In genomic region chr5:175129121-175129520, GRCh38 we compare ENCODE assay signal across 21 cellular contexts.
DNase-seq lines count a peak whose midpoint lies in the region; ATAC-seq, FAIRE-seq and TF ChIP-seq lines count a peak whose summit lies in the region.
"Had no signal": no experiment of that assay in that cellular context is flagged by ENCODE, and none has a peak within 500 bp of the region (broad histone marks: within the 10 kb centered on the region; RNA-seq: fewer than 3 reads in every experiment).

No MANE protein-coding gene starts in this region.

- H3K36me3 Mint-ChIP-seq in activated T-helper 2 cell treated with anti-CD3 and anti-CD28 coated beads, Interferon-gamma antibody, Interleukin-2, Interleukin-4, amounts not matched to agents 10 μg/mL and 5 μg/mL and 100 μg/mL, durations not matched to agents 14 hours and 24 hours and 36 hours (ENCODE audit: low read depth), result no peaks in the 10 kb centered on the region
- H3K36me3 Mint-ChIP-seq: CD4-positive, alpha-beta memory T cell had no signal

- no peaks in the 10 kb centered on the region for H3K79me2 ChIP-seq in K562 (ENCODE audit: control insufficient read depth, insufficient read depth, low read length)

- no peak overlapping the region for H3K4me3 ChIP-seq in BLaER1
- H3K4me3 ChIP-seq in K562, result no peak overlapping the region
- no peak overlapping the region for H3K4me3 ChIP-seq in esophagus muscularis mucosa

- H3K9me3 Mint-ChIP-seq in activated T-helper 2 cell treated with anti-CD3 and anti-CD28 coated beads, Interferon-gamma antibody, Interleukin-2, Interleukin-4, amounts not matched to agents 10 μg/mL and 5 μg/mL and 100 μg/mL, durations not matched to agents 14 hours and 24 hours and 36 hours, result no peaks in the 10 kb centered on the region

- TF ChIP-seq POLR2A in K562 (conservative IDR thresholded peaks at IDR 0.05) (no peak), esophagus muscularis mucosa (IDR thresholded peaks at IDR 0.05; ENCODE audit: low read depth) (no peak), GM12892 (IDR thresholded peaks at IDR 0.05; ENCODE audit: low read depth, low read length) (no peak)

- H3K9me3 ChIP-seq in BLaER1 (no peaks in the 10 kb centered on the region), K562 (replicated peaks; ENCODE audit: control insufficient read depth, insufficient read depth, low read depth, low read length) (no peaks in the 10 kb centered on the region), esophagus muscularis mucosa (no peaks in the 10 kb centered on the region)

- CTCF ChIA-PET in K562 (lab: Yijun Ruan, JAX; ENCODE audit: low intra/inter-chr PET ratio), result no interaction called here

- BruUV-seq in K562 (replicated peaks; lab: Mats Ljungman, UMichigan), result no TSS peak

- H2AFZ ChIP-seq in K562 (ENCODE audit: low read depth, low read length), result peak overlapping the region; percentile 14; the same call in 1 of the 2 replicates

- no peaks in the 10 kb centered on the region for H3K27me3 Mint-ChIP-seq in activated T-helper 2 cell treated with anti-CD3 and anti-CD28 coated beads, Interferon-gamma antibody, Interleukin-2, Interleukin-4, amounts not matched to agents 10 μg/mL and 5 μg/mL and 100 μg/mL, durations not matched to agents 14 hours and 24 hours and 36 hours (ENCODE audit: low read depth)
- H3K27me3 Mint-ChIP-seq: CD4-positive, alpha-beta memory T cell had no signal

- in situ Hi-C loops in K562 (cut with MboI), result no loop called here

- peak overlapping the region; percentile 29 for H3K4me2 ChIP-seq in BLaER1
- peak overlapping the region; percentile 53 for H3K4me2 ChIP-seq in K562 (ENCODE audit: insufficient read depth, low read length)

- no peak for TF ChIP-seq RAD21 in K562 (CRISPR knock-in tag; conservative IDR thresholded peaks at IDR 0.05 in 1 of 2, IDR thresholded peaks at IDR 0.05 in 1 of 2)

- POLR2A ChIA-PET in K562 (lab: Yijun Ruan, JAX), result no interaction called here

- no peak overlapping the region for H3K27ac Mint-ChIP-seq in activated T-helper 2 cell treated with anti-CD3 and anti-CD28 coated beads, Interferon-gamma antibody, Interleukin-2, Interleukin-4, amounts not matched to agents 10 μg/mL and 5 μg/mL and 100 μg/mL, durations not matched to agents 14 hours and 24 hours and 36 hours
- H3K27ac Mint-ChIP-seq: CD4-positive, alpha-beta memory T cell; HFFc6 had no signal

- H3K27me3 ChIP-seq in BLaER1 (no peaks in the 10 kb centered on the region), K562 (ENCODE audit: control insufficient read depth in 2 of 2, insufficient read depth in 2 of 2, low read length in 2 of 2) (no peaks in the 10 kb centered on the region), esophagus muscularis mucosa (no peaks in the 10 kb centered on the region)

- H3K9me1 ChIP-seq in K562 (ENCODE audit: control insufficient read depth, insufficient read depth, low read length), result no peaks in the 10 kb centered on the region

- H4K20me1 ChIP-seq in BLaER1 (no peaks in the 10 kb centered on the region), K562 (replicated peaks; ENCODE audit: control insufficient read depth, insufficient read depth, low read length) (no peaks in the 10 kb centered on the region)

- DNase-seq in HUDEP-2 (lab: John Stamatoyannopoulos, UW; ENCODE audit: unreplicated experiment in 76 of 76) (peak in 66 of 76 experiments; percentile 2 to 82 (median 34)), K562 (ENCODE audit: extremely low read depth in 1 of 4, low spot score in 3 of 4) (peak; percentile 39 to 63 (median 60)), esophagus muscularis mucosa (ENCODE audit: extremely low spot score) (peak; percentile 60), GM03348 (ENCODE audit: low spot score) (no peak), GM12892 (ENCODE audit: insufficient read length) (no peak)
- no peak for DNase-seq in activated T-helper 2 cell treated with anti-CD3 and anti-CD28 coated beads, Interferon-gamma antibody, Interleukin-2, Interleukin-4, amounts not matched to agents 10 μg/mL and 5 μg/mL and 100 μg/mL, durations not matched to agents 14 hours and 24 hours and 36 hours (ENCODE audit: low spot score)
- DNase-seq: ACHN; CD4-positive, alpha-beta memory T cell; COR-L47; DMS153; DMS79 treated with DMSO at 0.1 percent for 48 hours; EL; HCEC 1CT; HFFc6; KBM-7 had no signal

- TF ChIP-seq EP300 in K562 (IDR thresholded peaks at IDR 0.05; ENCODE audit: low read length) (peak; percentile 89), esophagus muscularis mucosa (IDR thresholded peaks at IDR 0.05) (no peak)

- 0% methylated on average over 3 of the region's 4 CpGs for WGBS in K562 (ENCODE audit: insufficient coverage, low coverage, missing lambda C conversion rate)
- 83% methylated on average over 4 of the region's 4 CpGs for WGBS in esophagus muscularis mucosa

- H3K36me3 ChIP-seq in BLaER1 (no peaks in the 10 kb centered on the region), K562 (ENCODE audit: control insufficient read depth, insufficient read depth, low read length) (no peaks in the 10 kb centered on the region), esophagus muscularis mucosa (no peaks in the 10 kb centered on the region)

- peak; percentile 87 for ATAC-seq in K562

- no peak overlapping the region for H3K9ac ChIP-seq in BLaER1
- no peak overlapping the region for H3K9ac ChIP-seq in K562 (ENCODE audit: insufficient read depth in 1 of 2, low read depth in 2 of 2, low read length in 2 of 2)

- H3K27ac ChIP-seq in BLaER1 (no peak overlapping the region), K562 (ENCODE audit: extremely low read depth, low read depth, low read length) (no peak overlapping the region; the same call in 2 of the 3 replicates), esophagus muscularis mucosa (replicated peaks in 1 of 4) (no peak overlapping the region)
- H3K27ac ChIP-seq: C4-2B, HL-60 had no signal

- intact Hi-C loops in K562 (cut with micrococcal nuclease) (no loop called here), esophagus muscularis mucosa (cut with DNase I) (no loop called here)
- intact Hi-C loops in activated T-helper 2 cell treated with anti-CD3 and anti-CD28 coated beads, Interferon-gamma antibody, Interleukin-2, Interleukin-4, amounts not matched to agents 10 μg/mL and 5 μg/mL and 100 μg/mL, durations not matched to agents 14 hours and 24 hours and 36 hours (cut with micrococcal nuclease), result no loop called here

- H3K4me1 Mint-ChIP-seq in activated T-helper 2 cell treated with anti-CD3 and anti-CD28 coated beads, Interferon-gamma antibody, Interleukin-2, Interleukin-4, amounts not matched to agents 10 μg/mL and 5 μg/mL and 100 μg/mL, durations not matched to agents 14 hours and 24 hours and 36 hours (ENCODE audit: low read depth), result no peaks in the 10 kb centered on the region
- H3K4me1 Mint-ChIP-seq: CD4-positive, alpha-beta memory T cell had no signal

- FAIRE-seq in K562 (lab: Jason Lieb, UNC), result peak; percentile 66
- no peak for FAIRE-seq in GM12892 (lab: Jason Lieb, UNC)
- FAIRE-seq: D721Med, G401.6, GM19239 had no signal

- no peak overlapping the region for H3K4me3 Mint-ChIP-seq in activated T-helper 2 cell treated with anti-CD3 and anti-CD28 coated beads, Interferon-gamma antibody, Interleukin-2, Interleukin-4, amounts not matched to agents 10 μg/mL and 5 μg/mL and 100 μg/mL, durations not matched to agents 14 hours and 24 hours and 36 hours (ENCODE audit: low read depth)
- H3K4me3 Mint-ChIP-seq: CD4-positive, alpha-beta memory T cell; HFFc6 had no signal

- TF ChIP-seq CTCF in K562 (IDR thresholded peaks at IDR 0.05 in 2 of 3, conservative IDR thresholded peaks at IDR 0.05 in 1 of 3; ENCODE audit: insufficient read depth in 2 of 3, low read depth in 1 of 3, low read length in 3 of 3), result peak in 1 of 3 experiments; percentile 5; a peak in 1 of 6 replicates
- TF ChIP-seq CTCF in esophagus muscularis mucosa (IDR thresholded peaks at IDR 0.05), result no peak

- peaks cover 7% of the 10 kb centered on the region for H3K4me1 ChIP-seq in BLaER1
- peaks cover 0 to 7% of the 10 kb centered on the region in 2 experiments; a peak in 3 of 5 replicates for H3K4me1 ChIP-seq in K562 (replicated peaks in 1 of 2; ENCODE audit: control insufficient read depth in 2 of 2, insufficient read depth in 2 of 2, low read length in 2 of 2)
- no peaks in the 10 kb centered on the region for H3K4me1 ChIP-seq in esophagus muscularis mucosa

TF ChIP-seq in K562, 482 proteins besides CTCF, POLR2A, EP300 and RAD21 (continues in another document):
- peak; percentile 78 for TF ChIP-seq SOX6 (IDR thresholded peaks at IDR 0.05)
- no peak for TF ChIP-seq NUFIP1 (IDR thresholded peaks at IDR 0.05; ENCODE audit: partially characterized antibody)
- no peak for TF ChIP-seq ZNF175 (CRISPR knock-in tag; IDR thresholded peaks at IDR 0.05; ENCODE audit: low read depth)
- no peak for TF ChIP-seq HNRNPUL1 (IDR thresholded peaks at IDR 0.05; ENCODE audit: low read length)
- TF ChIP-seq ZNF277 (CRISPR knock-in tag; IDR thresholded peaks at IDR 0.05; ENCODE audit: borderline replicate concordance), result no peak
- TF ChIP-seq BDP1 (IDR thresholded peaks at IDR 0.05; ENCODE audit: insufficient read depth, insufficient read length), result no peak
- peak; percentile 83 for TF ChIP-seq CBFA2T2 (conservative IDR thresholded peaks at IDR 0.05)
- peak; percentile 64; the same call in 1 of the 2 replicates for TF ChIP-seq STAT5A (IDR thresholded peaks at IDR 0.05; ENCODE audit: borderline replicate concordance, low read length)
- TF ChIP-seq GTF2F1 (IDR thresholded peaks at IDR 0.05; ENCODE audit: low read depth, low read length), result no peak
- peak; percentile 39; the same call in 1 of the 2 replicates for TF ChIP-seq FOXM1 (IDR thresholded peaks at IDR 0.05; ENCODE audit: low read depth)
- TF ChIP-seq FOXM1 (CRISPR knock-in tag; IDR thresholded peaks at IDR 0.05; ENCODE audit: low read depth), result no peak
- no peak for TF ChIP-seq PURB (CRISPR knock-in tag; IDR thresholded peaks at IDR 0.05; ENCODE audit: low read depth)
- peak; percentile 86 for TF ChIP-seq MTA2 (IDR thresholded peaks at IDR 0.05; ENCODE audit: low read depth)
- TF ChIP-seq HDAC3 (IDR thresholded peaks at IDR 0.05; ENCODE audit: borderline replicate concordance, partially characterized antibody), result no peak
- TF ChIP-seq ZNF12 (CRISPR knock-in tag; IDR thresholded peaks at IDR 0.05), result no peak
- no peak for TF ChIP-seq MYC (IDR thresholded peaks at IDR 0.05; ENCODE audit: low read depth, low read length)
- no peak for TF ChIP-seq MYC (CRISPR knock-in tag; IDR thresholded peaks at IDR 0.05; ENCODE audit: borderline replicate concordance, low read depth)
- no peak for TF ChIP-seq PTRF (tag; IDR thresholded peaks at IDR 0.05)
- TF ChIP-seq CBFB (CRISPR knock-in tag; IDR thresholded peaks at IDR 0.05), result no peak

Comparison
In these comparisons a context has a peak if more than half of its experiments do, and no peak if none do; other contexts are left out.
1. DNase-seq: peak in HUDEP-2 (66 of 76), K562 (4 of 4) and esophagus muscularis mucosa (single experiment); none in activated T-helper 2 cell treated with anti-CD3 and anti-CD28 coated beads, Interferon-gamma antibody, Interleukin-2, Interleukin-4, amounts not matched to agents 10 μg/mL and 5 μg/mL and 100 μg/mL, durations not matched to agents 14 hours and 24 hours and 36 hours (single experiment), GM03348 (single experiment) and GM12892 (single experiment).